In genomic region chr3:128881576-128881975, GRCh38 we compare ENCODE assay signal across 14 cellular contexts. TPM values are rescaled to one million over a fixed set of nuclear protein-coding genes. Genes with fewer than 3 reads are reported as not detected.
DNase-seq lines count a peak whose midpoint lies in the region; ATAC-seq, FAIRE-seq and TF ChIP-seq lines count a peak whose summit lies in the region.
"Had no signal": no experiment of that assay in that cellular context is flagged by ENCODE, and none has a peak within 500 bp of the region (broad histone marks: within the 10 kb centered on the region; RNA-seq: fewer than 3 reads in every experiment).

No MANE protein-coding gene starts in this region.

- POLR2A ChIA-PET in HepG2 (lab: Yijun Ruan, JAX): no interaction called here

- TF ChIP-seq POLR2A in HepG2 (IDR thresholded peaks at IDR 0.05; ENCODE audit: insufficient read depth in 1 of 2, low read depth in 2 of 2, low read length in 2 of 2) (no peak), right lobe of liver (IDR thresholded peaks at IDR 0.05) (no peak)

- peak overlapping the region; percentile 88 for H3K4me3 Mint-ChIP-seq in activated T-helper 1 cell treated with anti-CD3 and anti-CD28 coated beads, Interleukin-12 subunit alpha, Interleukin-12 subunit beta, Interleukin-2, Interleukin-4 antibody, amounts not matched to agents 30 ng/mL and 10 ng/mL and 1 ng/mL, durations not matched to agents 14 hours and 24 hours and 36 hours
- peak overlapping the region in 6 of 8 donors; percentile 29 to 90 (median 69) for H3K4me3 Mint-ChIP-seq in naive B cell

- in situ Hi-C loops in HepG2 (cut with HindIII; ENCODE audit: extremely low pct_ligation_motif_present, low pct_unique_long_range_greater_than_20kb): no loop called here

- ATAC-seq in HepG2 (no peak), right lobe of liver (no peak), naive B cell (ENCODE audit: low read depth in 2 of 2) (no peak)

- H3K27me3 ChIP-seq in HepG2 (ENCODE audit: control insufficient read depth in 1 of 2, insufficient read depth in 2 of 2, low read length in 2 of 2): no peaks in the 10 kb centered on the region; a peak in 1 of 5 replicates
- H3K27me3 ChIP-seq in right lobe of liver: no peaks in the 10 kb centered on the region
- no peaks in the 10 kb centered on the region for H3K27me3 ChIP-seq in left ventricle myocardium inferior (ENCODE audit: low read depth)
- H3K27me3 ChIP-seq: SJCRH30 had no signal

- FAIRE-seq in HepG2 (lab: Jason Lieb, UNC): no peak

- no peaks in the 10 kb centered on the region for H3K27me3 Mint-ChIP-seq in activated T-helper 1 cell treated with anti-CD3 and anti-CD28 coated beads, Interleukin-12 subunit alpha, Interleukin-12 subunit beta, Interleukin-2, Interleukin-4 antibody, amounts not matched to agents 30 ng/mL and 10 ng/mL and 1 ng/mL, durations not matched to agents 14 hours and 24 hours and 36 hours (ENCODE audit: insufficient read depth)
- no peaks in the 10 kb centered on the region for H3K27me3 Mint-ChIP-seq in naive B cell

- intact Hi-C loops in HepG2 (cut with micrococcal nuclease; ENCODE audit: unreplicated experiment) (no loop called here), right lobe of liver (cut with DNase I) (no loop called here), left ventricle myocardium inferior (cut with micrococcal nuclease) (no loop called here)
- intact Hi-C loops in activated T-helper 1 cell treated with anti-CD3 and anti-CD28 coated beads, Interleukin-12 subunit alpha, Interleukin-12 subunit beta, Interleukin-2, Interleukin-4 antibody, amounts not matched to agents 30 ng/mL and 10 ng/mL and 1 ng/mL, durations not matched to agents 14 hours and 24 hours and 36 hours (cut with micrococcal nuclease): no loop called here

- TF ChIP-seq EP300 in HepG2 (IDR thresholded peaks at IDR 0.05; ENCODE audit: low read depth in 2 of 2, low read length in 2 of 2) (no peak), HepG2 (CRISPR knock-in tag; IDR thresholded peaks at IDR 0.05; ENCODE audit: borderline replicate concordance) (no peak)

- CTCF ChIA-PET in HepG2 (lab: Yijun Ruan, JAX; ENCODE audit: low intra/inter-chr PET ratio, low total read pairs): no interaction called here

- H3K27ac Mint-ChIP-seq in activated T-helper 1 cell treated with anti-CD3 and anti-CD28 coated beads, Interleukin-12 subunit alpha, Interleukin-12 subunit beta, Interleukin-2, Interleukin-4 antibody, amounts not matched to agents 30 ng/mL and 10 ng/mL and 1 ng/mL, durations not matched to agents 14 hours and 24 hours and 36 hours: peak overlapping the region; percentile 42
- H3K27ac Mint-ChIP-seq in naive B cell: peak overlapping the region in 4 of 6 donors; percentile 18 to 97 (median 76)

- H3K36me3 ChIP-seq in HepG2 (replicated peaks in 1 of 2; ENCODE audit: control insufficient read depth in 1 of 2, insufficient read depth in 2 of 2, low read length in 2 of 2) (peaks cover 0 to 23% of the 10 kb centered on the region in 2 experiments; a peak in 3 of 5 replicates), right lobe of liver (peaks cover 0 to under 1% (median 0%) of the 10 kb centered on the region in 4 donors), left ventricle myocardium inferior (peaks cover 20% of the 10 kb centered on the region)

- 93% methylated on average over 6 of the region's 6 CpGs for WGBS in HepG2 (ENCODE audit: low lambda C conversion rate)
- 90% methylated on average over 6 of the region's 6 CpGs for WGBS in right lobe of liver (ENCODE audit: insufficient coverage, low coverage, low lambda C conversion rate, missing lambda C conversion rate)

- no TSS peak for BruUV-seq in HepG2 (replicated peaks; lab: Mats Ljungman, UMichigan)

- H3K4me1 ChIP-seq in HepG2 (ENCODE audit: insufficient read depth, low read length): peaks cover 34% of the 10 kb centered on the region
- H3K4me1 ChIP-seq in right lobe of liver: peaks cover 0 to 41% (median 3%) of the 10 kb centered on the region in 4 donors
- peaks cover 65% of the 10 kb centered on the region for H3K4me1 ChIP-seq in left ventricle myocardium inferior
- H3K4me1 ChIP-seq: SJCRH30 had no signal

- H3K79me2 ChIP-seq in HepG2 (ENCODE audit: insufficient read depth, low read length): peaks cover 48% of the 10 kb centered on the region

- peak overlapping the region; percentile 93; the same call in 1 of the 2 replicates for H3K4me2 ChIP-seq in HepG2 (ENCODE audit: low read depth, low read length)

- TF ChIP-seq CTCF in HepG2 (CRISPR knock-in tag; IDR thresholded peaks at IDR 0.05) (no peak), right lobe of liver (IDR thresholded peaks at IDR 0.05) (no peak), left ventricle myocardium inferior (IDR thresholded peaks at IDR 0.05; ENCODE audit: borderline replicate concordance) (no peak)

- peaks cover 31% of the 10 kb centered on the region for H3K36me3 Mint-ChIP-seq in activated T-helper 1 cell treated with anti-CD3 and anti-CD28 coated beads, Interleukin-12 subunit alpha, Interleukin-12 subunit beta, Interleukin-2, Interleukin-4 antibody, amounts not matched to agents 30 ng/mL and 10 ng/mL and 1 ng/mL, durations not matched to agents 14 hours and 24 hours and 36 hours (ENCODE audit: low read depth)
- no peaks in the 10 kb centered on the region for H3K36me3 Mint-ChIP-seq in naive B cell

- no peaks in the 10 kb centered on the region for H3K9me3 ChIP-seq in HepG2 (ENCODE audit: low read length)
- no peaks in the 10 kb centered on the region for H3K9me3 ChIP-seq in right lobe of liver
- no peaks in the 10 kb centered on the region for H3K9me3 ChIP-seq in left ventricle myocardium inferior (replicated peaks)
- H3K9me3 ChIP-seq: SJCRH30 had no signal

- H3K4me3 ChIP-seq in HepG2 (replicated peaks in 1 of 3; ENCODE audit: insufficient read depth in 1 of 3, low read depth in 2 of 3, low read length in 3 of 3): no peak overlapping the region
- no peak overlapping the region for H3K4me3 ChIP-seq in right lobe of liver
- H3K4me3 ChIP-seq in left ventricle myocardium inferior: no peak overlapping the region
- H3K4me3 ChIP-seq: SJCRH30 had no signal

- H3K9me3 Mint-ChIP-seq in activated T-helper 1 cell treated with anti-CD3 and anti-CD28 coated beads, Interleukin-12 subunit alpha, Interleukin-12 subunit beta, Interleukin-2, Interleukin-4 antibody, amounts not matched to agents 30 ng/mL and 10 ng/mL and 1 ng/mL, durations not matched to agents 14 hours and 24 hours and 36 hours: no peaks in the 10 kb centered on the region
- no peaks in the 10 kb centered on the region for H3K9me3 Mint-ChIP-seq in naive B cell

- H3K27ac ChIP-seq in HepG2 (ENCODE audit: extremely low read length, insufficient read depth, low read length) (no peak overlapping the region), right lobe of liver (no peak overlapping the region), left ventricle myocardium inferior (replicated peaks) (no peak overlapping the region)
- H3K27ac ChIP-seq: SJCRH30 had no signal

- DNase-seq in HepG2 (ENCODE audit: low spot score): no peak
- no peak for DNase-seq in right lobe of liver
- no peak for DNase-seq in activated T-helper 1 cell treated with anti-CD3 and anti-CD28 coated beads, Interleukin-12 subunit alpha, Interleukin-12 subunit beta, Interleukin-2, Interleukin-4 antibody, amounts not matched to agents 30 ng/mL and 10 ng/mL and 1 ng/mL, durations not matched to agents 14 hours and 24 hours and 36 hours (ENCODE audit: low spot score)
- no peak for DNase-seq in naive B cell
- no peak for DNase-seq in mucosa of gallbladder (ENCODE audit: low spot score)
- no peak for DNase-seq in AG08396 (ENCODE audit: low spot score)
- DNase-seq in left ventricle myocardium inferior: no peak
- no peak for DNase-seq in DMS 273 treated with DMSO at 0.1 percent for 48 hours (lab: John Stamatoyannopoulos, UW)
- DNase-seq: activated CD4-positive, CD25-positive, alpha-beta regulatory T cell treated with anti-CD3 and anti-CD28 coated beads, Interleukin-2, amount 50 U/mL, for 72 hours; AML-193; Kasumi-1; mammary epithelial cell; NCI-H2107; SJCRH30 had no signal

- H3K9ac ChIP-seq in HepG2 (ENCODE audit: insufficient read depth, low read depth, low read length): no peak overlapping the region

- no peak for TF ChIP-seq RAD21 in HepG2 (CRISPR knock-in tag; IDR thresholded peaks at IDR 0.05)

- peaks cover 67% of the 10 kb centered on the region for H3K4me1 Mint-ChIP-seq in activated T-helper 1 cell treated with anti-CD3 and anti-CD28 coated beads, Interleukin-12 subunit alpha, Interleukin-12 subunit beta, Interleukin-2, Interleukin-4 antibody, amounts not matched to agents 30 ng/mL and 10 ng/mL and 1 ng/mL, durations not matched to agents 14 hours and 24 hours and 36 hours (ENCODE audit: low read depth)
- H3K4me1 Mint-ChIP-seq in naive B cell: peaks cover 32 to 55% (median 53%) of the 10 kb centered on the region in 3 donors

- no peaks in the 10 kb centered on the region for H4K20me1 ChIP-seq in HepG2 (ENCODE audit: insufficient read depth, low read length)

- H2AFZ ChIP-seq in HepG2 (ENCODE audit: low read length): no peak overlapping the region

RNA-seq across cellular contexts. Expression of gene ACAD9, which starts 2.2 kb away (rescaled TPM):
- total RNA-seq in HepG2 (2016; rRNA removed; fragmentation: Illumina TruSeq; extraction: Trizol): 37.3 and 38.2 TPM in 2 replicates
- total RNA-seq in HepG2 (2016; cell fraction: cytosol; rRNA removed; fragmentation: Illumina TruSeq; extraction: Trizol; ENCODE audit: low read depth): 8.1 and 10.8 TPM in 2 replicates
- 39.1 and 39.5 TPM in 2 replicates for total RNA-seq in HepG2 (2016; cell fraction: insoluble cytoplasmic fraction; rRNA removed; fragmentation: Illumina TruSeq; extraction: Trizol)
- 11.6 and 12.1 TPM in 2 replicates for total RNA-seq in HepG2 (2016; cell fraction: membrane; rRNA removed; fragmentation: Illumina TruSeq; extraction: Trizol)
- 44.5 and 48.5 TPM in 2 replicates for total RNA-seq in HepG2 (2016; cell fraction: nucleus; rRNA removed; fragmentation: Illumina TruSeq; extraction: Trizol)
- 15.3 and 16.7 TPM in 2 replicates for polyA plus RNA-seq in HepG2 (2011; rRNA removed)
- polyA plus RNA-seq in HepG2 (2011; cell fraction: cytosol; rRNA removed): 12.8 and 15.9 TPM in 2 replicates
- polyA plus RNA-seq in HepG2 (2011; cell fraction: nucleus; rRNA removed): 45.5 and 47.0 TPM in 2 replicates
- polyA plus RNA-seq in HepG2 (2012): 8.2 and 9.0 TPM in 2 replicates
- 4.2 and 5.4 TPM in 2 replicates for polyA plus RNA-seq in HepG2 (2016; cell fraction: cytosol; fragmentation: Illumina TruSeq; extraction: Trizol; ENCODE audit: low read depth)
- polyA plus RNA-seq in HepG2 (2016; cell fraction: insoluble cytoplasmic fraction; fragmentation: Illumina TruSeq; extraction: Trizol; ENCODE audit: low read depth): 34.4 and 38.2 TPM in 2 replicates
- 6.2 and 6.9 TPM in 2 replicates for polyA plus RNA-seq in HepG2 (2016; cell fraction: membrane; fragmentation: Illumina TruSeq; extraction: Trizol; ENCODE audit: low read depth)
- polyA plus RNA-seq in HepG2 (2016; cell fraction: nucleus; fragmentation: Illumina TruSeq; extraction: Trizol; ENCODE audit: insufficient read depth, low read depth): 43.1 and 43.8 TPM in 2 replicates
- polyA minus RNA-seq in HepG2 (2011; rRNA and poly(A)+ RNA removed; ENCODE audit: low replicate concordance): 54.0 and 100 TPM in 2 replicates
- 8.7 and 11.3 TPM in 2 replicates for polyA minus RNA-seq in HepG2 (2011; cell fraction: cytosol; rRNA and poly(A)+ RNA removed)
- polyA minus RNA-seq in HepG2 (2011; cell fraction: nucleus; rRNA and poly(A)+ RNA removed): 62.3 and 66.0 TPM in 2 replicates
- 10 to 100 TPM; 28.5 to 36.9 (median 28.9) TPM for total RNA-seq in right lobe of liver
- total RNA-seq in activated T-helper 1 cell treated with anti-CD3 and anti-CD28 coated beads, Interleukin-12 subunit alpha, Interleukin-12 subunit beta, Interleukin-2, Interleukin-4 antibody, amounts not matched to agents 30 ng/mL and 10 ng/mL and 1 ng/mL, durations not matched to agents 14 hours and 24 hours and 36 hours: 65.3 and 67.2 TPM in 2 replicates
- polyA plus RNA-seq in naive B cell (ENCODE audit: low read depth in 6 of 6): 10 to 100 TPM in 4 of 6 donors, 1 to 10 TPM in 2; 8.6 to 20.4 (median 17.0) TPM
- total RNA-seq in mucosa of gallbladder: 38.7 TPM
- total RNA-seq in left ventricle myocardium inferior: 35.9 TPM
